ENCODE assay signal across 26 cellular contexts in the genomic region with DNA sequence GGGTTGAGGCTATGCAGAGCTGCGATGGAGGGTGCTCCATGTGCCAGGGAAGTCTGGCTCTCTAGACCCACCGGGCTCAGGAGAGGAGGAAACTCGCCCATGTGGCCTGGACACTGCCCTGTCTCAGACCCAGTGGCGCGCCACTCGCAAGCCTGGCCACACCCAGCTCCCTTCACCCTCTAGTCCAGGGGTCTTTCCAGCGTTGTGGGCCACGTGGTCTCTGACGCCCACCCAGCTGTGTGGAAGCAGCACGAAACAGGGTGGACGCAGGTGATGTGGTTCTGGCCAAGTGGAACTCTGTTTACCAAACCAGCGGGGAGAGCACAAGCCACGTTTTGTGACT.
"Had no signal": no experiment of that assay in that cellular context is flagged by ENCODE, and none has a peak within 500 bp of the region (broad histone marks: within the 10 kb centered on the region; RNA-seq: fewer than 3 reads in every experiment).

No MANE protein-coding gene starts in this region.

- H3K4me3 ChIP-seq: pancreas, prostate gland, right atrium auricular region, right lobe of liver, sigmoid colon, stomach, thoracic aorta, thyroid gland, tibial nerve, upper lobe of left lung, uterus had no signal

- H3K4me1 ChIP-seq: pancreas, prostate gland, right lobe of liver had no signal

- DNase-seq: naive B cell; naive thymus-derived CD8-positive, alpha-beta T cell; nephron progenitor cell; occipital lobe; pancreas; retina; sigmoid colon; small intestine; stimulated activated CD4-positive, alpha-beta T cell treated with anti-CD3 and anti-CD28 coated beads, Interleukin-15, amount 100 ng/mL, for 24 hours; stimulated activated CD4-positive, alpha-beta T cell treated with anti-CD3 and anti-CD28 coated beads, Interleukin-2, amount 100 ng/mL, for 24 hours; stimulated activated CD4-positive, alpha-beta T cell treated with anti-CD3 and anti-CD28 coated beads, Interleukin-2, amount 100 ng/mL, for 48 hours; stimulated activated CD4-positive, alpha-beta T cell treated with anti-CD3 and anti-CD28 coated beads, Interleukin-4, amount 100 ng/mL, for 24 hours; stimulated activated naive B cell treated with anti-CD40 and anti-IgM and Interleukin-4, amounts not matched to agents 10 μg/mL and 1 μg/mL and 100 μg/mL, for 72 hours; stimulated activated naive CD4-positive, alpha-beta T cell treated with Interleukin-2 at 50 U/mL for 16 hours; stomach; thyroid gland; trophoblast cell; uterus had no signal

- FAIRE-seq: pancreas, small intestine had no signal

- ATAC-seq: naive thymus-derived CD8-positive, alpha-beta T cell; natural killer cell treated with Interleukin-12 subunit alpha and Interleukin-12 subunit beta and Interleukin-15 and Interleukin-18, amount 100 ng/mL, for 72 hours; pancreas; stimulated activated effector memory CD8-positive, alpha-beta T cell treated with anti-CD3 and anti-CD28 coated beads, Interleukin-12 subunit alpha, Interleukin-12 subunit beta, amount 100 ng/mL, for 72 hours; stimulated activated naive B cell treated with anti-CD40 and anti-IgM and Interleukin-4, amounts not matched to agents 10 μg/mL and 1 μg/mL and 100 μg/mL, for 72 hours had no signal

- H3K9me3 ChIP-seq: pancreas, prostate gland, right atrium auricular region, right lobe of liver, sigmoid colon, stomach, thoracic aorta, thyroid gland, tibial nerve, upper lobe of left lung, uterus had no signal

- H3K27ac ChIP-seq: pancreas, prostate gland, right atrium auricular region, right lobe of liver, sigmoid colon, stomach, thoracic aorta, thyroid gland, tibial nerve, upper lobe of left lung, uterus had no signal

- H3K27me3 ChIP-seq: pancreas, right atrium auricular region, right lobe of liver, sigmoid colon, stomach, thyroid gland, tibial nerve, upper lobe of left lung, uterus had no signal

- H3K36me3 ChIP-seq: uterus had no signal
